ENCODE assay signal across 7 cellular contexts in the genomic region with DNA sequence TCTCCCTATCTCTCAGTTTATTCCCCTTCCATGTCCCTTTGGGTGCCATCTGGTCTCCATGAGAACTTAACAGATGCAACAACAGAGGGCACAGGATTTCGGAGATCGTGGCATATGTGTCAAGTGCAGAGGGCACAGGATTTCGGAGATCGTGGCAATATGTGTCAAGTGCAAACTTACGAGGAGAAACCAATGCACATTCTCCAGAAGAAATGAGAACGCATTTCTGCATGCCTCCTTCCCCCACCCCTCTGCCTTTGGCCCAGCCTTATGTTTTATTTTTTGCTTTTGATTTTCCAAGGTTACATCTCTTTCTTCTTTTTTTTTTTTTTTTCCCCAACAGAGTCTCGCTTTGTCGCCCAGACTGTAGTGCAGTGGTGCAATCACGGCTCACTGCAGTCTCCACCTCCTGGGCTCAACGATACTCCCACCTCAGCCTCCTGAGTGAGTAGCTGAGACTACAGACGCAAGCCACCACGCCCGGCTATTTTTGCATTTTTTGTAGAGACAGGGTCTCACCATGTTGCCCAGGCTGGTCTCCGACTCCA. TPM values are rescaled to one million over a fixed set of nuclear protein-coding genes. Genes with fewer than 3 reads are reported as not detected.
DNase-seq lines count a peak whose midpoint lies in the region; ATAC-seq, FAIRE-seq and TF ChIP-seq lines count a peak whose summit lies in the region.

No MANE protein-coding gene starts in this region.

- peak overlapping the region; percentile 27 for H3K4me3 ChIP-seq in NT2/D1 (ENCODE audit: insufficient read length, low read depth)
- peak overlapping the region; percentile 84 for H3K4me3 ChIP-seq in brain microvascular endothelial cell (ENCODE audit: low read depth, low read length)
- peak overlapping the region; percentile 74 to 90 (median 81) for H3K4me3 ChIP-seq in HepG2 (replicated peaks in 1 of 3; ENCODE audit: insufficient read depth in 1 of 3, low read depth in 2 of 3, low read length in 3 of 3)

- ATAC-seq in GM21619 (IDR thresholded peaks at IDR 0.05; ENCODE audit: unreplicated experiment) (peak; percentile 12), HepG2 (peak; percentile 58)
- peak; percentile 58 for ATAC-seq in stimulated activated naive CD8-positive, alpha-beta T cell treated with anti-CD3 and anti-CD28 coated beads, Interleukin-15, amount 100 ng/mL, for 72 hours

- H3K4me3 Mint-ChIP-seq in stimulated activated naive CD8-positive, alpha-beta T cell treated with anti-CD3 and anti-CD28 coated beads, Interleukin-15, amount 100 ng/mL, for 72 hours: peak overlapping the region; percentile 93 to 98

- H3K79me2 ChIP-seq in HepG2 (ENCODE audit: insufficient read depth, low read length): peaks cover 3% of the 10 kb centered on the region

- H3K27ac Mint-ChIP-seq in stimulated activated naive CD8-positive, alpha-beta T cell treated with anti-CD3 and anti-CD28 coated beads, Interleukin-15, amount 100 ng/mL, for 72 hours: peak overlapping the region; percentile 96 to 97

- no peak for DNase-seq in NT2/D1 (ENCODE audit: low read depth, low spot score)
- DNase-seq in brain microvascular endothelial cell: no peak
- DNase-seq in HepG2 (ENCODE audit: low spot score): no peak
- DNase-seq in stimulated activated naive CD8-positive, alpha-beta T cell treated with anti-CD3 and anti-CD28 coated beads, Interleukin-15, amount 100 ng/mL, for 72 hours: peak; percentile 37 to 52
- DNase-seq in DMS114 treated with DMSO at 0.1 percent for 48 hours (lab: John Stamatoyannopoulos, UW; ENCODE audit: unreplicated experiment): no peak
- DNase-seq in SKM-1 (lab: John Stamatoyannopoulos, UW; ENCODE audit: unreplicated experiment): no peak

- H3K4me1 Mint-ChIP-seq in stimulated activated naive CD8-positive, alpha-beta T cell treated with anti-CD3 and anti-CD28 coated beads, Interleukin-15, amount 100 ng/mL, for 72 hours: peaks cover 70% of the 10 kb centered on the region

- peak overlapping the region; percentile 98 for H2AFZ ChIP-seq in HepG2 (ENCODE audit: low read length)

- peak; percentile 26 for FAIRE-seq in HepG2 (lab: Jason Lieb, UNC)

- H3K4me2 ChIP-seq in HepG2 (ENCODE audit: low read depth, low read length): peak overlapping the region; percentile 99

- TF ChIP-seq EP300 in HepG2 (IDR thresholded peaks at IDR 0.05; ENCODE audit: low read depth in 2 of 2, low read length in 2 of 2): no peak
- no peak for TF ChIP-seq EP300 in HepG2 (CRISPR knock-in tag; IDR thresholded peaks at IDR 0.05; ENCODE audit: borderline replicate concordance)

- POLR2A ChIA-PET in HepG2 (lab: Yijun Ruan, JAX): interaction anchor here (0.7 to 2.0 kb wide), 7 partner anchors 12 to 53 kb away, joined by 3 to 17 read pairs (median 3); a partner anchor contains a TSS

- H3K27ac ChIP-seq in brain microvascular endothelial cell (peak overlapping the region; percentile 10), HepG2 (ENCODE audit: extremely low read length, insufficient read depth, low read length) (peak overlapping the region; percentile 85)

- no peak for TF ChIP-seq POLR2A in HepG2 (IDR thresholded peaks at IDR 0.05; ENCODE audit: insufficient read depth in 1 of 2, low read depth in 2 of 2, low read length in 2 of 2)

- H3K36me3 ChIP-seq in NT2/D1 (ENCODE audit: insufficient read depth, insufficient read length, low read length): peaks cover 17% of the 10 kb centered on the region
- H3K36me3 ChIP-seq in brain microvascular endothelial cell (replicated peaks): peaks cover 3% of the 10 kb centered on the region
- H3K36me3 ChIP-seq in HepG2 (replicated peaks in 1 of 2; ENCODE audit: control insufficient read depth in 1 of 2, insufficient read depth in 2 of 2, low read length in 2 of 2): no peaks in the 10 kb centered on the region

- CTCF ChIA-PET in HepG2 (lab: Yijun Ruan, JAX; ENCODE audit: low intra/inter-chr PET ratio, low total read pairs): no interaction called here

- H3K27me3 ChIP-seq in NT2/D1 (ENCODE audit: insufficient read depth, insufficient read length) (no peaks in the 10 kb centered on the region), brain microvascular endothelial cell (replicated peaks) (no peaks in the 10 kb centered on the region), HepG2 (ENCODE audit: control insufficient read depth in 1 of 2, insufficient read depth in 2 of 2, low read length in 2 of 2) (no peaks in the 10 kb centered on the region)

- intact Hi-C loops in HepG2 (cut with micrococcal nuclease; ENCODE audit: unreplicated experiment): loop anchor here (2.0 kb wide), 1 partner anchor 54 kb away; a partner anchor contains a TSS

- in situ Hi-C loops in brain microvascular endothelial cell (cut with HindIII; ENCODE audit: low pct_ligation_motif_present, low sequenced_read_pairs): no loop called here
- in situ Hi-C loops in HepG2 (cut with HindIII; ENCODE audit: extremely low pct_ligation_motif_present, low pct_unique_long_range_greater_than_20kb): no loop called here

- H4K20me1 ChIP-seq in HepG2 (ENCODE audit: insufficient read depth, low read length): no peaks in the 10 kb centered on the region

- H3K9me3 Mint-ChIP-seq in stimulated activated naive CD8-positive, alpha-beta T cell treated with anti-CD3 and anti-CD28 coated beads, Interleukin-15, amount 100 ng/mL, for 72 hours: no peaks in the 10 kb centered on the region

- peaks cover 5% of the 10 kb centered on the region for H3K4me1 ChIP-seq in NT2/D1 (ENCODE audit: insufficient read depth, insufficient read length)
- peaks cover 20% of the 10 kb centered on the region for H3K4me1 ChIP-seq in HepG2 (ENCODE audit: insufficient read depth, low read length)

- H3K9ac ChIP-seq in NT2/D1 (ENCODE audit: insufficient read length, low read depth): peak overlapping the region; percentile 88
- H3K9ac ChIP-seq in HepG2 (ENCODE audit: insufficient read depth, low read depth, low read length): peak overlapping the region; percentile 79

- WGBS in HepG2 (ENCODE audit: low lambda C conversion rate): 1% methylated on average over 13 of the region's 14 CpGs

- no peak for TF ChIP-seq CTCF in brain microvascular endothelial cell (IDR thresholded peaks at IDR 0.05; ENCODE audit: low read depth, low read length, missing control alignments)
- TF ChIP-seq CTCF in HepG2 (CRISPR knock-in tag; IDR thresholded peaks at IDR 0.05): no peak

- H3K9me3 ChIP-seq in NT2/D1 (ENCODE audit: insufficient read depth, low read length) (no peaks in the 10 kb centered on the region), HepG2 (ENCODE audit: low read length) (no peaks in the 10 kb centered on the region)

- TF ChIP-seq RAD21 in HepG2 (CRISPR knock-in tag; IDR thresholded peaks at IDR 0.05): no peak

- no peaks in the 10 kb centered on the region for H3K27me3 Mint-ChIP-seq in stimulated activated naive CD8-positive, alpha-beta T cell treated with anti-CD3 and anti-CD28 coated beads, Interleukin-15, amount 100 ng/mL, for 72 hours

- no TSS peak for BruUV-seq in HepG2 (replicated peaks; lab: Mats Ljungman, UMichigan)

RNA-seq across cellular contexts. Expression of a gene that starts 0.6 kb away (rescaled TPM):
- total RNA-seq in HepG2 (2016; rRNA removed; fragmentation: Illumina TruSeq; extraction: Trizol): 9.6 and 10.0 TPM in 2 replicates
- 8.7 and 9.8 TPM in 2 replicates for total RNA-seq in HepG2 (2016; cell fraction: cytosol; rRNA removed; fragmentation: Illumina TruSeq; extraction: Trizol; ENCODE audit: low read depth)
- total RNA-seq in HepG2 (2016; cell fraction: insoluble cytoplasmic fraction; rRNA removed; fragmentation: Illumina TruSeq; extraction: Trizol): 8.4 and 9.2 TPM in 2 replicates
- total RNA-seq in HepG2 (2016; cell fraction: membrane; rRNA removed; fragmentation: Illumina TruSeq; extraction: Trizol): 4.1 and 5.3 TPM in 2 replicates
- 20.1 and 21.8 TPM in 2 replicates for total RNA-seq in HepG2 (2016; cell fraction: nucleus; rRNA removed; fragmentation: Illumina TruSeq; extraction: Trizol)
- 1.3 and 1.5 TPM in 2 replicates for polyA plus RNA-seq in HepG2 (2011; rRNA removed)
- 0.44 and 0.54 TPM in 2 replicates for polyA plus RNA-seq in HepG2 (2011; cell fraction: cytosol; rRNA removed)
- polyA plus RNA-seq in HepG2 (2011; cell fraction: nucleus; rRNA removed): 1.5 and 2.0 TPM in 2 replicates
- polyA plus RNA-seq in HepG2 (2012): 2.6 and 3.9 TPM in 2 replicates
- 0.20 and 0.49 TPM in 2 replicates for polyA plus RNA-seq in HepG2 (2016; cell fraction: cytosol; fragmentation: Illumina TruSeq; extraction: Trizol; ENCODE audit: low read depth)
- 4.7 and 5.0 TPM in 2 replicates for polyA plus RNA-seq in HepG2 (2016; cell fraction: insoluble cytoplasmic fraction; fragmentation: Illumina TruSeq; extraction: Trizol; ENCODE audit: low read depth)
- polyA plus RNA-seq in HepG2 (2016; cell fraction: membrane; fragmentation: Illumina TruSeq; extraction: Trizol; ENCODE audit: low read depth): 0.33 and 0.58 TPM in 2 replicates
- 12.1 and 15.0 TPM in 2 replicates for polyA plus RNA-seq in HepG2 (2016; cell fraction: nucleus; fragmentation: Illumina TruSeq; extraction: Trizol; ENCODE audit: insufficient read depth, low read depth)
- polyA minus RNA-seq in HepG2 (2011; rRNA and poly(A)+ RNA removed; ENCODE audit: low replicate concordance): 1.2 and 1.4 TPM in 2 replicates
- polyA minus RNA-seq in HepG2 (2011; cell fraction: cytosol; rRNA and poly(A)+ RNA removed): 1.9 and 2.4 TPM in 2 replicates
- 19.6 and 21.6 TPM in 2 replicates for polyA minus RNA-seq in HepG2 (2011; cell fraction: nucleus; rRNA and poly(A)+ RNA removed)

RNA-seq across cellular contexts. Expression of a gene that starts 53.3 kb away (rescaled TPM):
- total RNA-seq in HepG2 (2016; rRNA removed; fragmentation: Illumina TruSeq; extraction: Trizol): 117 and 164 TPM in 2 replicates
- total RNA-seq in HepG2 (2016; cell fraction: cytosol; rRNA removed; fragmentation: Illumina TruSeq; extraction: Trizol; ENCODE audit: low read depth): 15.1 and 18.9 TPM in 2 replicates
- 116 and 168 TPM in 2 replicates for total RNA-seq in HepG2 (2016; cell fraction: insoluble cytoplasmic fraction; rRNA removed; fragmentation: Illumina TruSeq; extraction: Trizol)
- 46.8 and 51.8 TPM in 2 replicates for total RNA-seq in HepG2 (2016; cell fraction: membrane; rRNA removed; fragmentation: Illumina TruSeq; extraction: Trizol)
- 70.0 and 76.8 TPM in 2 replicates for total RNA-seq in HepG2 (2016; cell fraction: nucleus; rRNA removed; fragmentation: Illumina TruSeq; extraction: Trizol)
- polyA plus RNA-seq in HepG2 (2011; rRNA removed): 43.9 and 47.1 TPM in 2 replicates
- polyA plus RNA-seq in HepG2 (2011; cell fraction: cytosol; rRNA removed): 22.0 and 32.9 TPM in 2 replicates
- polyA plus RNA-seq in HepG2 (2011; cell fraction: nucleus; rRNA removed): 23.3 and 29.8 TPM in 2 replicates
- 62.1 and 65.7 TPM in 2 replicates for polyA plus RNA-seq in HepG2 (2012)
- polyA plus RNA-seq in HepG2 (2016; cell fraction: cytosol; fragmentation: Illumina TruSeq; extraction: Trizol; ENCODE audit: low read depth): 8.6 and 8.8 TPM in 2 replicates
- 116 and 123 TPM in 2 replicates for polyA plus RNA-seq in HepG2 (2016; cell fraction: insoluble cytoplasmic fraction; fragmentation: Illumina TruSeq; extraction: Trizol; ENCODE audit: low read depth)
- polyA plus RNA-seq in HepG2 (2016; cell fraction: membrane; fragmentation: Illumina TruSeq; extraction: Trizol; ENCODE audit: low read depth): 21.6 and 24.5 TPM in 2 replicates
- 62.1 and 66.3 TPM in 2 replicates for polyA plus RNA-seq in HepG2 (2016; cell fraction: nucleus; fragmentation: Illumina TruSeq; extraction: Trizol; ENCODE audit: insufficient read depth, low read depth)
- 19.9 and 23.3 TPM in 2 replicates for polyA minus RNA-seq in HepG2 (2011; rRNA and poly(A)+ RNA removed; ENCODE audit: low replicate concordance)
- 46.6 and 49.3 TPM in 2 replicates for polyA minus RNA-seq in HepG2 (2011; cell fraction: cytosol; rRNA and poly(A)+ RNA removed)
- polyA minus RNA-seq in HepG2 (2011; cell fraction: nucleus; rRNA and poly(A)+ RNA removed): 50.5 and 56.8 TPM in 2 replicates

RNA-seq across cellular contexts. Expression of a gene that starts 54.3 kb away (rescaled TPM):
- total RNA-seq in HepG2 (2016; rRNA removed; fragmentation: Illumina TruSeq; extraction: Trizol): 18.0 and 24.3 TPM in 2 replicates
- total RNA-seq in HepG2 (2016; cell fraction: cytosol; rRNA removed; fragmentation: Illumina TruSeq; extraction: Trizol; ENCODE audit: low read depth): 19.9 and 22.9 TPM in 2 replicates
- 18.3 and 24.2 TPM in 2 replicates for total RNA-seq in HepG2 (2016; cell fraction: insoluble cytoplasmic fraction; rRNA removed; fragmentation: Illumina TruSeq; extraction: Trizol)
- 17.1 and 20.3 TPM in 2 replicates for total RNA-seq in HepG2 (2016; cell fraction: membrane; rRNA removed; fragmentation: Illumina TruSeq; extraction: Trizol)
- 15.3 and 17.7 TPM in 2 replicates for total RNA-seq in HepG2 (2016; cell fraction: nucleus; rRNA removed; fragmentation: Illumina TruSeq; extraction: Trizol)
- polyA plus RNA-seq in HepG2 (2011; rRNA removed): 3.8 and 6.0 TPM in 2 replicates
- polyA plus RNA-seq in HepG2 (2011; cell fraction: cytosol; rRNA removed): 2.2 and 3.0 TPM in 2 replicates
- 3.0 and 3.2 TPM in 2 replicates for polyA plus RNA-seq in HepG2 (2011; cell fraction: nucleus; rRNA removed)
- polyA plus RNA-seq in HepG2 (2012): 4.3 and 7.4 TPM in 2 replicates
- polyA plus RNA-seq in HepG2 (2016; cell fraction: cytosol; fragmentation: Illumina TruSeq; extraction: Trizol; ENCODE audit: low read depth): 0.82 and 1.1 TPM in 2 replicates
- 20.7 and 22.2 TPM in 2 replicates for polyA plus RNA-seq in HepG2 (2016; cell fraction: insoluble cytoplasmic fraction; fragmentation: Illumina TruSeq; extraction: Trizol; ENCODE audit: low read depth)
- polyA plus RNA-seq in HepG2 (2016; cell fraction: membrane; fragmentation: Illumina TruSeq; extraction: Trizol; ENCODE audit: low read depth): 2.2 and 3.2 TPM in 2 replicates
- 18.2 and 18.3 TPM in 2 replicates for polyA plus RNA-seq in HepG2 (2016; cell fraction: nucleus; fragmentation: Illumina TruSeq; extraction: Trizol; ENCODE audit: insufficient read depth, low read depth)
- 3.3 and 5.4 TPM in 2 replicates for polyA minus RNA-seq in HepG2 (2011; rRNA and poly(A)+ RNA removed; ENCODE audit: low replicate concordance)
- polyA minus RNA-seq in HepG2 (2011; cell fraction: cytosol; rRNA and poly(A)+ RNA removed): 4.7 and 4.8 TPM in 2 replicates
- 8.1 and 8.8 TPM in 2 replicates for polyA minus RNA-seq in HepG2 (2011; cell fraction: nucleus; rRNA and poly(A)+ RNA removed)

Comparison
In these comparisons a context has a peak if more than half of its experiments do, and no peak if none do; other contexts are left out.
1. DNase-seq: peak in stimulated activated naive CD8-positive, alpha-beta T cell treated with anti-CD3 and anti-CD28 coated beads, Interleukin-15, amount 100 ng/mL, for 72 hours (2 of 2); none in NT2/D1 (single experiment), brain microvascular endothelial cell (single experiment), HepG2 (single experiment), DMS114 treated with DMSO at 0.1 percent for 48 hours (single experiment) and SKM-1 (single experiment).
2. H3K4me3 ChIP-seq: peak in every context shown above with its lines; median percentile 84 in brain microvascular endothelial cell; 81 in HepG2; 27 in NT2/D1.
3. Peak in every context shown above with its lines, with median percentiles within 50 percentile points of each other: ATAC-seq.